ENCODE assay signal across 8 cellular contexts in the genomic region with DNA sequence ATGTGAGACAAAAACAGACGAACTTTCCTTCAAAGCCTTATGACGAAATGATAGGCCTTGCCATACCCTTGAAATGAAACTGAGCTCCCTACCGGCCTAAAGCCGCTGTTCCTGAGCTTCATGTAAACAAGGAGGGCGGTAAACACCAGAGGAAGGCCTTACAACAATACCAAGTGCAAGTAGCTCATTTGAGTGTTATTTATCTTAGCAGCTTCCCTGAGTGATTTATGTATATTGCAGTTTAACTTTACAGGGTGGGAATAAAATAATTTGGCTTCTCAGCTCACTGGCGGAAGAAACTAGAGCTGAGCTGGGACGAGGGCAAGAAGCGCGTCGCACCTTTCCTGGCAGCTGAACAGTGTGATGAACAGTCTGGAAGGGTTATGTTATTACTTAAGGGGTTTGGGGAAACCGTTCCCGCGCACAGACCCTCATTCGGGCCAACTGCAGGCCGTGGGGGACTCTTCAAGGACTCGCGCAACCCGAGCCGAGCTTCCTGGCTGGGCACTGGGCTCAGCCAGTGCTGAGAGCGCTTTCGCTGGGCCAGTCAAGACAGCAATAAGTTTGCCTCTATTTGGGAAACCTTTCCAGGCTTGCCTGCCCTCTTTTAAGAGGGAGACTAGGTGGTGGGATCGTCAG.
A peak's percentile ranks its signal among the peaks of the same experiment; 100 is the strongest.
DNase-seq lines count a peak whose midpoint lies in the region; ATAC-seq and TF ChIP-seq lines count a peak whose summit lies in the region.

No MANE protein-coding gene starts in this region.

- H3K4me1 ChIP-seq in gastroesophageal sphincter (peaks cover 0 to 72% (median 18%) of the 10 kb centered on the region in 3 donors), skeletal muscle satellite cell (ENCODE audit: control insufficient read depth, insufficient read depth, low read length) (peaks cover 27% of the 10 kb centered on the region)

- no peaks in the 10 kb centered on the region for H3K36me3 Mint-ChIP-seq in IgD-negative memory B cell

- DNase-seq in DMS114 treated with DMSO at 0.1 percent for 48 hours (lab: John Stamatoyannopoulos, UW; ENCODE audit: unreplicated experiment): peak; percentile 26
- no peak for DNase-seq in activated CD4-positive, CD25-positive, alpha-beta regulatory T cell (lab: John Stamatoyannopoulos, UW)

- H3K4me2 ChIP-seq in skeletal muscle satellite cell (ENCODE audit: low read length): peak overlapping the region; percentile 99

- ATAC-seq in gastroesophageal sphincter (no peak), HG02885 (IDR thresholded peaks at IDR 0.05; ENCODE audit: poor library complexity, unreplicated experiment) (no peak), HG03175 (IDR thresholded peaks at IDR 0.05; ENCODE audit: unreplicated experiment) (no peak)

- TF ChIP-seq EP300 in gastroesophageal sphincter (IDR thresholded peaks at IDR 0.05): no peak

- peak overlapping the region; percentile 89 to 98 (median 97) for H3K27ac Mint-ChIP-seq in IgD-negative memory B cell

- H3K9me3 Mint-ChIP-seq in IgD-negative memory B cell: no peaks in the 10 kb centered on the region

- H3K27me3 Mint-ChIP-seq in IgD-negative memory B cell: peaks cover 31% of the 10 kb centered on the region

- H3K4me3 Mint-ChIP-seq in IgD-negative memory B cell: peak overlapping the region; percentile 90 to 97 (median 93)

- WGBS in gastroesophageal sphincter (ENCODE audit: low coverage in 1 of 2), 2 donors: 48 to 59% methylated on average over 7 to 10 of the region's 22 CpGs

- TF ChIP-seq POLR2A in gastroesophageal sphincter (IDR thresholded peaks at IDR 0.05): no peak

- H3K4me3 ChIP-seq in gastroesophageal sphincter: peak overlapping the region; percentile 65 to 96
- peak overlapping the region; percentile 98 for H3K4me3 ChIP-seq in skeletal muscle satellite cell (ENCODE audit: low read length)

- H3K27ac ChIP-seq in VCaP: peak overlapping the region; percentile 100
- peak overlapping the region; percentile 87 to 100 (median 99) for H3K27ac ChIP-seq in gastroesophageal sphincter

- H3K27me3 ChIP-seq in gastroesophageal sphincter (peaks cover 45% of the 10 kb centered on the region), skeletal muscle satellite cell (ENCODE audit: control insufficient read depth, insufficient read depth, low read length) (peaks cover 12% of the 10 kb centered on the region)

- peaks cover 51 to 57% (median 54%) of the 10 kb centered on the region in 3 donors for H3K4me1 Mint-ChIP-seq in IgD-negative memory B cell

- no peaks in the 10 kb centered on the region for H3K9me3 ChIP-seq in gastroesophageal sphincter
- H3K9me3 ChIP-seq in skeletal muscle satellite cell (replicated peaks; ENCODE audit: low read length): no peaks in the 10 kb centered on the region

- peak overlapping the region; percentile 96 for H3K9ac ChIP-seq in skeletal muscle satellite cell (ENCODE audit: low read depth, low read length)

- H3K36me3 ChIP-seq in gastroesophageal sphincter (peaks cover 0 to 2% of the 10 kb centered on the region in 2 donors), skeletal muscle satellite cell (ENCODE audit: insufficient read depth, low read length) (no peaks in the 10 kb centered on the region)

- TF ChIP-seq CTCF in VCaP (conservative IDR thresholded peaks at IDR 0.05) (no peak), gastroesophageal sphincter (IDR thresholded peaks at IDR 0.05) (no peak)
